Comparison of ENCODE assay signal across 1 cellular context in genomic region chr9:6630502-6631206, GRCh38.
TF ChIP-seq lines count a peak whose summit lies in the region.

No MANE protein-coding gene starts in this region.

TF ChIP-seq in GM12878, 131 proteins besides CTCF, POLR2A, EP300 and RAD21 (continued from another document):
- TF ChIP-seq ELK1 (IDR thresholded peaks at IDR 0.05; ENCODE audit: low read depth, low read length) (no peak), SMAD5 (IDR thresholded peaks at IDR 0.05; ENCODE audit: low read depth) (no peak), PKNOX1 (IDR thresholded peaks at IDR 0.05) (peak; percentile 95), ZNF24 (IDR thresholded peaks at IDR 0.05) (no peak), HDAC2 (IDR thresholded peaks at IDR 0.05) (no peak), ATF2 (IDR thresholded peaks at IDR 0.05; ENCODE audit: low read length) (no peak), ATF3 (IDR thresholded peaks at IDR 0.05; ENCODE audit: borderline replicate concordance, extremely low read depth, low read depth, low read length) (no peak), ZNF217 (IDR thresholded peaks at IDR 0.05) (no peak), MAX (IDR thresholded peaks at IDR 0.05; ENCODE audit: low read depth, low read length) (peak; percentile 44; the same call in 1 of the 2 replicates)
